Comparison of ENCODE assay signal across 1 cellular context in genomic region chr17:68509151-68510057, GRCh38.
A peak's percentile ranks its signal among the peaks of the same experiment; 100 is the strongest.
TF ChIP-seq lines count a peak whose summit lies in the region.

No MANE protein-coding gene starts in this region.

TF ChIP-seq in HepG2, 621 proteins besides CTCF, POLR2A, EP300 and RAD21 (continued from another document and continues in another):
- TF ChIP-seq ZNF281 (CRISPR knock-in tag; IDR thresholded peaks at IDR 0.05; ENCODE audit: borderline replicate concordance) (no peak), ZNF256 (CRISPR knock-in tag; conservative IDR thresholded peaks at IDR 0.05) (no peak), ZNF430 (CRISPR knock-in tag; IDR thresholded peaks at IDR 0.05) (0 out of 2 replicates have a peak, but pooled peaks have one; percentile 25), ZNF460 (CRISPR knock-in tag; IDR thresholded peaks at IDR 0.05; ENCODE audit: borderline replicate concordance) (no peak; the same call in 1 of the 2 replicates), SIN3B (IDR thresholded peaks at IDR 0.05; ENCODE audit: low read length) (no peak), MTERF4 (CRISPR knock-in tag; IDR thresholded peaks at IDR 0.05) (no peak; the same call in 1 of the 2 replicates), ZNF260 (CRISPR knock-in tag; IDR thresholded peaks at IDR 0.05; ENCODE audit: borderline replicate concordance, low read depth) (no peak), FOXA1 (IDR thresholded peaks at IDR 0.05) (no peak), FOXA1 (CRISPR knock-in tag; IDR thresholded peaks at IDR 0.05) (peak; percentile 23; the same call in 1 of the 2 replicates), ZFP36 (IDR thresholded peaks at IDR 0.05; ENCODE audit: borderline replicate concordance, low read depth, low read length, partially characterized antibody) (no peak), AKAP8 (CRISPR knock-in tag; IDR thresholded peaks at IDR 0.05) (no peak), RXRA (CRISPR knock-in tag; IDR thresholded peaks at IDR 0.05) (no peak; the same call in 1 of the 2 replicates), ONECUT2 (CRISPR knock-in tag; IDR thresholded peaks at IDR 0.05) (no peak), TMF1 (CRISPR knock-in tag; IDR thresholded peaks at IDR 0.05; ENCODE audit: low read depth) (0 out of 2 replicates have a peak, but pooled peaks have one; percentile 63), ATF4 (CRISPR knock-in tag; IDR thresholded peaks at IDR 0.05) (no peak), GATA4 (IDR thresholded peaks at IDR 0.05; ENCODE audit: borderline replicate concordance, low read depth) (no peak), MIXL1 (CRISPR knock-in tag; IDR thresholded peaks at IDR 0.05) (no peak), MXD1 (CRISPR knock-in tag; IDR thresholded peaks at IDR 0.05) (no peak), ZNF616 (CRISPR knock-in tag; IDR thresholded peaks at IDR 0.05; ENCODE audit: low read depth) (no peak; the same call in 1 of the 2 replicates), THAP11 (CRISPR knock-in tag; IDR thresholded peaks at IDR 0.05) (no peak; the same call in 1 of the 2 replicates), TEAD3 (CRISPR knock-in tag; optimal IDR thresholded peaks at IDR 0.05; ENCODE audit: borderline replicate concordance) (peak; percentile 58), DZIP1 (CRISPR knock-in tag; IDR thresholded peaks at IDR 0.05) (no peak), ZBTB2 (CRISPR knock-in tag; IDR thresholded peaks at IDR 0.05; ENCODE audit: low read depth) (no peak), CENPT (CRISPR knock-in tag; IDR thresholded peaks at IDR 0.05; ENCODE audit: low read depth) (no peak), ZKSCAN8 (CRISPR knock-in tag; IDR thresholded peaks at IDR 0.05; ENCODE audit: borderline replicate concordance) (peak; percentile 85), ZNF879 (CRISPR knock-in tag; IDR thresholded peaks at IDR 0.05) (peak; percentile 74; the same call in 1 of the 2 replicates), KLF11 (CRISPR knock-in tag; IDR thresholded peaks at IDR 0.05) (no peak), DMTF1 (CRISPR knock-in tag; IDR thresholded peaks at IDR 0.05) (no peak), RCOR2 (CRISPR knock-in tag; IDR thresholded peaks at IDR 0.05) (peak; percentile 44; the same call in 1 of the 2 replicates), POLR2AphosphoS5 (IDR thresholded peaks at IDR 0.05; ENCODE audit: low read depth, low read length) (no peak), ZNF296 (CRISPR knock-in tag; conservative IDR thresholded peaks at IDR 0.05) (no peak), ZNF674 (CRISPR knock-in tag; IDR thresholded peaks at IDR 0.05; ENCODE audit: low read depth) (no peak), FOXP4 (CRISPR knock-in tag; IDR thresholded peaks at IDR 0.05) (no peak), BORCS8-MEF2B (CRISPR knock-in tag; IDR thresholded peaks at IDR 0.05) (0 out of 2 replicates have a peak, but pooled peaks have one; percentile 18), NFATC3 (CRISPR knock-in tag; IDR thresholded peaks at IDR 0.05) (no peak), ZMYM3 (CRISPR knock-in tag; IDR thresholded peaks at IDR 0.05) (peak; percentile 73), MTA3 (CRISPR knock-in tag; IDR thresholded peaks at IDR 0.05) (no peak), POGK (CRISPR knock-in tag; conservative IDR thresholded peaks at IDR 0.05) (0 out of 2 replicates have a peak, but pooled peaks have one; percentile 35), ZNF383 (CRISPR knock-in tag; IDR thresholded peaks at IDR 0.05; ENCODE audit: borderline replicate concordance) (no peak), THAP7 (CRISPR knock-in tag; IDR thresholded peaks at IDR 0.05) (no peak), NCOA1 (CRISPR knock-in tag; IDR thresholded peaks at IDR 0.05) (no peak), CHCHD3 (CRISPR knock-in tag; IDR thresholded peaks at IDR 0.05) (0 out of 2 replicates have a peak, but pooled peaks have one; percentile 52), HNRNPUL1 (IDR thresholded peaks at IDR 0.05; ENCODE audit: low read depth, low read length) (no peak), SPEN (CRISPR knock-in tag; IDR thresholded peaks at IDR 0.05; ENCODE audit: low read depth) (0 out of 2 replicates have a peak, but pooled peaks have one; percentile 34), RFX5 (IDR thresholded peaks at IDR 0.05; ENCODE audit: low read depth, low read length) (no peak), ZSCAN12 (CRISPR knock-in tag; IDR thresholded peaks at IDR 0.05) (0 out of 2 replicates have a peak, but pooled peaks have one; percentile 24), ZNF576 (CRISPR knock-in tag; IDR thresholded peaks at IDR 0.05) (no peak), AHR (CRISPR knock-in tag; IDR thresholded peaks at IDR 0.05) (no peak; the same call in 1 of the 2 replicates)
